Comparison of ENCODE assay signal across 9 cellular contexts in the genomic region with DNA sequence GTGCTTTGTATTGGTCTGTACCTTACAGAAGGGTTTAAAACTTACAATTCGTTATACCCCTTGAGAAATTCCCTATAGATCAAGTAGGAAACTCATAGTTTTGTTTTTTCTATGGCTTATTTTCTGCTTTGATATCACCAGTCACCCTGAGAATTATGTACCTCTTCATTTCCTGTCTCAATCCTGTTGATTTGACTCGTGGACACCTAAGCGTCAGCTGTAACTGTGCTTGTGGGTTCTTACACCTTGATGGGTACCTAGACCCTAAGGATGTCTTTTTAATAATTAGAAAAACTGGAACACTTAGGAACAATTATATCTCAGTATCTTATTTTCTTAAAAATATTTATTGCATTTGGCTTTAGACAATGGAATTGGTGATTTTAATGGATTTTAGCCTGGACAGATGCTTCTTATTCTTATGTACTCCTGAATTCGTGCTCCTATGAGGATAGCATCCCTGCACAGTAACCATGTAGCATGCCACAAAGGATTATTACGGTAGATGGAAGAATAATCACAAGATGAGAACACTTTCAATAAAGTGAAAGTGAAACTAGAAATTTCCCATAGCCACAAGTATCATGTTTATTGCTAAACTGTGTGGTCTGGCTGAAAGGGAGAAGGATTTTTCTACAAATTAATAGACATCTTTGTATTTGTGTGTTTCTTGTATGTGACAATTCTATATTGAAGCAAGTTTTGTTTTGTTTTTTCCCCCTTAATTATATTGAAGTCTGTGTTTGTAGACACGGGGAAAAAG.
DNase-seq lines count a peak whose midpoint lies in the region; ATAC-seq and TF ChIP-seq lines count a peak whose summit lies in the region.
"Had no signal": no experiment of that assay in that cellular context is flagged by ENCODE, and none has a peak within 500 bp of the region (broad histone marks: within the 10 kb centered on the region; RNA-seq: fewer than 3 reads in every experiment).

No MANE protein-coding gene starts in this region.

- WGBS in ovary, 3 donors = 62 to 66% (median 64%) methylated on average over 6 of the region's 6 CpGs

- peak; percentile 54 for DNase-seq in DMS53 (lab: John Stamatoyannopoulos, UW)
- peak; percentile 21 for DNase-seq in MM.1S
- DNase-seq in astrocyte of the spinal cord (ENCODE audit: low read depth, low spot score) = peak; percentile 46
- no peak for DNase-seq in ovary
- DNase-seq in T-cell = no peak
- no peak for DNase-seq in immature natural killer cell
- DNase-seq: GOT3 had no signal

- H3K4me3 Mint-ChIP-seq in T-cell = peak overlapping the region in 1 of 3 donors; percentile 47
- H3K4me3 Mint-ChIP-seq in immature natural killer cell = no peak overlapping the region

- H3K36me3 Mint-ChIP-seq in T-cell (no peaks in the 10 kb centered on the region), immature natural killer cell (no peaks in the 10 kb centered on the region)

- H3K9me3 Mint-ChIP-seq in T-cell = peaks cover 0 to 12% (median 4%) of the 10 kb centered on the region in 3 donors
- H3K9me3 Mint-ChIP-seq in immature natural killer cell = peaks cover 2 to 40% (median 14%) of the 10 kb centered on the region in 6 donors

- TF ChIP-seq EP300 in ovary (IDR thresholded peaks at IDR 0.05) = no peak

- H3F3A ChIP-seq in MM.1S (ENCODE audit: insufficient read depth, low read length) = no peaks in the 10 kb centered on the region

- H2AFZ ChIP-seq in MM.1S (ENCODE audit: low read length) = no peak overlapping the region

- H3K36me3 ChIP-seq in MM.1S (replicated peaks; ENCODE audit: insufficient read depth, low read length) = no peaks in the 10 kb centered on the region
- no peaks in the 10 kb centered on the region for H3K36me3 ChIP-seq in ovary

- no peak for TF ChIP-seq POLR2A in ovary (IDR thresholded peaks at IDR 0.05)

- H3K9ac ChIP-seq in MM.1S (ENCODE audit: low read length) = no peak overlapping the region

- no peaks in the 10 kb centered on the region for H3K9me3 ChIP-seq in MM.1S (replicated peaks; ENCODE audit: insufficient read depth, low read length)
- no peaks in the 10 kb centered on the region for H3K9me3 ChIP-seq in ovary

- no peak overlapping the region for H3K27ac ChIP-seq in MM.1S (ENCODE audit: low read length)
- peak overlapping the region in 1 of 2 donors; percentile 24 for H3K27ac ChIP-seq in ovary

- H3K4me3 ChIP-seq in MM.1S (ENCODE audit: low read length) = no peak overlapping the region
- peak overlapping the region; percentile 38 for H3K4me3 ChIP-seq in astrocyte of the spinal cord (ENCODE audit: low read depth, low read length)
- H3K4me3 ChIP-seq in ovary = peak overlapping the region; percentile 21

- H4K20me1 ChIP-seq in MM.1S (ENCODE audit: insufficient read depth, low read length) = no peaks in the 10 kb centered on the region

- H3K27me3 Mint-ChIP-seq in T-cell (no peaks in the 10 kb centered on the region), immature natural killer cell (ENCODE audit: low read depth in 3 of 3) (no peaks in the 10 kb centered on the region)

- no peak for ATAC-seq in GM18867 (IDR thresholded peaks at IDR 0.05; ENCODE audit: unreplicated experiment)
- ATAC-seq in GM21423 (IDR thresholded peaks at IDR 0.05; ENCODE audit: unreplicated experiment) = no peak
- no peak for ATAC-seq in T-cell (replicated peaks in 1 of 4)

- H3K27ac Mint-ChIP-seq in T-cell (no peak overlapping the region), immature natural killer cell (no peak overlapping the region)

- no peak for TF ChIP-seq CTCF in MM.1S (IDR thresholded peaks at IDR 0.05; ENCODE audit: low read length)
- TF ChIP-seq CTCF in astrocyte of the spinal cord (IDR thresholded peaks at IDR 0.05; ENCODE audit: low read depth, low read length) = no peak
- TF ChIP-seq CTCF in ovary (IDR thresholded peaks at IDR 0.05) = no peak

- H3K4me2 ChIP-seq in MM.1S (ENCODE audit: low read depth, low read length) = no peak overlapping the region

- POLR2A ChIA-PET in T-cell (lab: Charles Lee) = no interaction called here

- no peaks in the 10 kb centered on the region for H3K9me2 ChIP-seq in MM.1S (replicated peaks; ENCODE audit: insufficient read depth, low read length)

- intact Hi-C loops in ovary (cut with DNase I) = no loop called here

- H3K4me1 ChIP-seq in MM.1S (ENCODE audit: low read length) = no peaks in the 10 kb centered on the region
- H3K4me1 ChIP-seq in ovary (ENCODE audit: insufficient read depth) = no peaks in the 10 kb centered on the region

- no peaks in the 10 kb centered on the region for H3K27me3 ChIP-seq in MM.1S (replicated peaks; ENCODE audit: insufficient read depth, low read length)
- H3K27me3 ChIP-seq in ovary = no peaks in the 10 kb centered on the region

- CTCF ChIA-PET in T-cell (lab: Charles Lee) = no interaction called here

- no peaks in the 10 kb centered on the region for H3K4me1 Mint-ChIP-seq in T-cell
- no peaks in the 10 kb centered on the region for H3K4me1 Mint-ChIP-seq in immature natural killer cell

- H3K79me2 ChIP-seq in MM.1S (ENCODE audit: low read length) = no peaks in the 10 kb centered on the region

- in situ Hi-C loops in astrocyte of the spinal cord (cut with HindIII; ENCODE audit: low sequenced_read_pairs) = no loop called here

Comparison
In these comparisons a context has a peak if more than half of its experiments do, and no peak if none do; other contexts are left out.
1. DNase-seq: peak in DMS53 (single experiment), MM.1S (single experiment) and astrocyte of the spinal cord (single experiment); none in ovary (0 of 5), T-cell (0 of 34) and immature natural killer cell (0 of 3).